In the genomic region with DNA sequence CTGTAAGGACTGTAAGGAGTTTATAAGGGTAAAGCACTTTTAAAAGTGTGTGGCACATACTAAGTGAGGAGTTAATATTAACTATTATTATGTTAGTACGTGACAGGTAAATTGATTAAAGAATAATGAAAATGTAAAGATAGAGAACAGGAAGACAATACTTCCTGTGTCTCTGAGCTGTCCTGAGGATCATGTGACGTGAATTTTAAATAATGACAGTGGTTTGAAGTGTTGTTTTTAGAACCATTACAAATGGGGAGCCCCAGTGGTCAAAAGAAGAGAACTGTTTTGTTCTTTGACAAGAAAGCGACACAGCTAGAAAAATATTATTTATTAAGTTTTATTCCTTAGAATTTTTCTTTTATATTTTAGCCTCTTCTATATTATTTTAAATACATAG, we compare ENCODE assay signal across 17 cellular contexts.
DNase-seq lines count a peak whose midpoint lies in the region; ATAC-seq, FAIRE-seq and TF ChIP-seq lines count a peak whose summit lies in the region.
"Had no signal": no experiment of that assay in that cellular context is flagged by ENCODE, and none has a peak within 500 bp of the region (broad histone marks: within the 10 kb centered on the region; RNA-seq: fewer than 3 reads in every experiment).

No MANE protein-coding gene starts in this region.

- no peaks in the 10 kb centered on the region for H3F3A ChIP-seq in Loucy (ENCODE audit: low read depth)

- H3K4me2 ChIP-seq in Loucy (ENCODE audit: low read depth, low read length, poor library complexity, severe bottlenecking), result no peak overlapping the region
- H3K4me2 ChIP-seq in osteoblast (ENCODE audit: insufficient read depth, low read length), result no peak overlapping the region
- H3K4me2 ChIP-seq: PC-9 had no signal

- CTCF ChIA-PET in CD4-positive, alpha-beta T cell (lab: Charles Lee), result no interaction called here

- H3K4me3 ChIP-seq in Loucy (ENCODE audit: low read length, poor library complexity, severe bottlenecking) (no peak overlapping the region), osteoblast (ENCODE audit: insufficient read depth, low read length) (no peak overlapping the region), lower lobe of right lung (no peak overlapping the region)
- H3K4me3 ChIP-seq: PC-9, SK-N-MC had no signal

- H3K27ac ChIP-seq in CD4-positive, alpha-beta T cell (ENCODE audit: low read depth, low read length), result no peak overlapping the region
- H3K27ac ChIP-seq in osteoblast (ENCODE audit: low read depth, low read length) (no peak overlapping the region), lower lobe of right lung (no peak overlapping the region)
- H3K27ac ChIP-seq: PC-9 had no signal

- no peaks in the 10 kb centered on the region for H3K36me3 ChIP-seq in Loucy (ENCODE audit: insufficient read depth, low read length)
- H3K36me3 ChIP-seq in osteoblast (ENCODE audit: insufficient read depth, low read length), result no peaks in the 10 kb centered on the region
- no peaks in the 10 kb centered on the region for H3K36me3 ChIP-seq in lower lobe of right lung
- H3K36me3 ChIP-seq: BE2C had no signal

- H3K79me2 ChIP-seq in Loucy (ENCODE audit: insufficient read depth, low read length) (no peaks in the 10 kb centered on the region), osteoblast (ENCODE audit: insufficient read depth, low read length) (no peaks in the 10 kb centered on the region)

- no peaks in the 10 kb centered on the region for H3K4me1 ChIP-seq in Loucy (ENCODE audit: insufficient read depth, low read length, poor library complexity, severe bottlenecking)
- peaks cover 22% of the 10 kb centered on the region for H3K4me1 ChIP-seq in osteoblast (ENCODE audit: insufficient read depth, low read length)
- H3K4me1 ChIP-seq in lower lobe of right lung, result no peaks in the 10 kb centered on the region
- H3K4me1 ChIP-seq: BE2C had no signal

- DNase-seq in CD4-positive, alpha-beta T cell, result no peak
- no peak for DNase-seq in central memory CD8-positive, alpha-beta T cell (ENCODE audit: low spot score in 2 of 2)
- DNase-seq in osteoblast (ENCODE audit: insufficient read length, low spot score, missing footprints) (no peak), lower lobe of right lung (no peak), GM12892 (ENCODE audit: insufficient read length) (no peak)
- DNase-seq: BE2C, DMS153, MV-4-11, NCI-H1436 treated with DMSO at 0.1 percent for 48 hours, NCI-H345, PC-9 had no signal

- H3K9me2 ChIP-seq in Loucy (replicated peaks; ENCODE audit: low read depth, low read length), result no peaks in the 10 kb centered on the region; the same call in 1 of the 2 replicates

- H4K20me1 ChIP-seq in Loucy (ENCODE audit: insufficient read depth, low read length, poor library complexity, severe bottlenecking) (no peaks in the 10 kb centered on the region), osteoblast (ENCODE audit: insufficient read depth, low read length) (no peaks in the 10 kb centered on the region)

- H2AFZ ChIP-seq in Loucy (ENCODE audit: low read length) (peak overlapping the region; percentile 80; the same call in 1 of the 2 replicates), osteoblast (ENCODE audit: low read length) (peak overlapping the region; percentile 38)
- H2AFZ ChIP-seq: PC-9 had no signal

- no peaks in the 10 kb centered on the region for H3K36me3 Mint-ChIP-seq in CD4-positive, alpha-beta T cell (ENCODE audit: low read depth)
- H3K36me3 Mint-ChIP-seq in central memory CD8-positive, alpha-beta T cell (ENCODE audit: insufficient read depth), result no peaks in the 10 kb centered on the region

- H3K9ac ChIP-seq in Loucy (ENCODE audit: low read depth, low read length, poor library complexity, severe bottlenecking), result no peak overlapping the region

- no peak for FAIRE-seq in GM12892 (lab: Jason Lieb, UNC)
- FAIRE-seq: GM19239, H54 had no signal

- no peak for TF ChIP-seq POLR2A in GM12892 (IDR thresholded peaks at IDR 0.05; ENCODE audit: low read depth, low read length)

- peaks cover 11% of the 10 kb centered on the region for H3K4me1 Mint-ChIP-seq in CD4-positive, alpha-beta T cell (ENCODE audit: low read depth)
- H3K4me1 Mint-ChIP-seq in central memory CD8-positive, alpha-beta T cell, result no peaks in the 10 kb centered on the region

- no peak overlapping the region for H3K27ac Mint-ChIP-seq in CD4-positive, alpha-beta T cell
- H3K27ac Mint-ChIP-seq in central memory CD8-positive, alpha-beta T cell (ENCODE audit: low read depth), result no peak overlapping the region

- H3K9me3 Mint-ChIP-seq in CD4-positive, alpha-beta T cell, result no peaks in the 10 kb centered on the region
- no peaks in the 10 kb centered on the region for H3K9me3 Mint-ChIP-seq in central memory CD8-positive, alpha-beta T cell

- H3K4me3 Mint-ChIP-seq in CD4-positive, alpha-beta T cell, result peak overlapping the region; percentile 39
- no peak overlapping the region for H3K4me3 Mint-ChIP-seq in central memory CD8-positive, alpha-beta T cell

- peaks cover 16% of the 10 kb centered on the region for H3K27me3 Mint-ChIP-seq in CD4-positive, alpha-beta T cell
- H3K27me3 Mint-ChIP-seq in central memory CD8-positive, alpha-beta T cell, result peaks cover 18% of the 10 kb centered on the region

- H3K27me3 ChIP-seq in CD4-positive, alpha-beta T cell (ENCODE audit: control insufficient read depth, insufficient read depth, low read length), result no peaks in the 10 kb centered on the region
- no peaks in the 10 kb centered on the region for H3K27me3 ChIP-seq in Loucy (ENCODE audit: insufficient read depth, low read length, poor library complexity, severe bottlenecking)
- H3K27me3 ChIP-seq in osteoblast (ENCODE audit: insufficient read depth, low read length), result no peaks in the 10 kb centered on the region
- no peaks in the 10 kb centered on the region for H3K27me3 ChIP-seq in lower lobe of right lung (ENCODE audit: low read depth)
- H3K27me3 ChIP-seq: BE2C had no signal

- POLR2A ChIA-PET in CD4-positive, alpha-beta T cell (lab: Charles Lee), result interaction anchor here (1.1 to 1.2 kb wide), 2 partner anchors 10 to 16 kb away, joined by 3 to 4 read pairs; no protein-coding TSS in a partner anchor

- TF ChIP-seq CTCF in CD4-positive, alpha-beta T cell (IDR thresholded peaks at IDR 0.05), result no peak
- TF ChIP-seq CTCF in Loucy (conservative IDR thresholded peaks at IDR 0.05; ENCODE audit: low read length) (no peak), osteoblast (IDR thresholded peaks at IDR 0.05; ENCODE audit: extremely low read depth, low read depth, low read length) (no peak), lower lobe of right lung (IDR thresholded peaks at IDR 0.05) (no peak)

- no peaks in the 10 kb centered on the region for H3K9me3 ChIP-seq in CD4-positive, alpha-beta T cell (ENCODE audit: control insufficient read depth, low read length)
- no peaks in the 10 kb centered on the region for H3K9me3 ChIP-seq in Loucy (ENCODE audit: insufficient read depth, low read depth, low read length)
- no peaks in the 10 kb centered on the region for H3K9me3 ChIP-seq in osteoblast (ENCODE audit: low read depth, low read length)
- H3K9me3 ChIP-seq in lower lobe of right lung, result no peaks in the 10 kb centered on the region
- H3K9me3 ChIP-seq: BE2C had no signal

- ATAC-seq in CD4-positive, alpha-beta T cell (ENCODE audit: poor library complexity), result no peak
- ATAC-seq in central memory CD8-positive, alpha-beta T cell (replicated peaks; ENCODE audit: extremely low read depth, poor library complexity, severe bottlenecking), result peak; percentile 24
- ATAC-seq in GM19395 (IDR thresholded peaks at IDR 0.05; ENCODE audit: unreplicated experiment) (no peak), HG03432 (IDR thresholded peaks at IDR 0.05; ENCODE audit: unreplicated experiment) (no peak), lower lobe of right lung (no peak)

- intact Hi-C loops in CD4-positive, alpha-beta T cell (cut with DNase I, micrococcal nuclease), result no loop called here
- intact Hi-C loops in lower lobe of right lung (cut with DNase I), result no loop called here
